In the genomic region with DNA sequence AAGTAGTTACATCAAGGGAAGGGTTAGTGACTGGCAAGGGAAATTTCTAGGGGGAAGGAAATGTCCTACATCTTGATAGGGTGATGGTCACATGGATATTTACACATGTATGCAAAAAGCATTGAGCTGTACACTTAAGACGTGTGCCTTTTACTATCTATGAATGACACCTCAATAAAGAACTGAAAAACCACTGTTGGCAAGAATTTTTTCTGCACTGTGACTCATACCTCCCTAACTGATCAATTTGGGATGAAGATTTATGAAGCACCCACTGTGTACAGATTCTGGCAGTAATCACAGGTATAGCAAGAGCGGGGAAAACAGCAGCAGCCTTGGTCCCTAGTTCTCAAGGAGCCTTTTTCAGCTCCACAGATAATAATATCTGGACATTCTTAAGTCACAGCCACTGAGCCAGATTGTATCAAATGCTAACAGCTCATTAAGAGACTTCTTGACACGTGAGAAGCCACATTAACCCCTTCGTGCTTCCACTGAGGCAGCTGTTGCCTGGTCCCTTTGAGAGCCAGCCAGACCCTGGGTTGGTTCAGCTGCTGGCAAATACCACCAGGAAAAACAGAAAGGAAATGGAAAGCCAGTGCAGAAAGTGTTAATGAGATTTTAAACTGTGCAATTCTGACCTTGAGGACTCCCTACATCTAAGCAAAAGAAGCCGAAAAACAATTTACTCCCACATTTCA, we compare ENCODE assay signal across 20 cellular contexts. TPM values are rescaled to one million over a fixed set of nuclear protein-coding genes. Genes with fewer than 3 reads are reported as not detected.
"Had no signal": no experiment of that assay in that cellular context is flagged by ENCODE, and none has a peak within 500 bp of the region (broad histone marks: within the 10 kb centered on the region; RNA-seq: fewer than 3 reads in every experiment).

No MANE protein-coding gene starts in this region.

- H3K4me3 ChIP-seq: cardiac muscle cell, heart left ventricle, left ventricle myocardium inferior, mucosa of descending colon, pancreas, spleen, thoracic aorta, upper lobe of right lung had no signal

- H3K9me3 Mint-ChIP-seq: natural killer cell had no signal

- H3K27me3 ChIP-seq: cardiac muscle cell, heart left ventricle, pancreas, spleen, upper lobe of right lung had no signal

- H3K36me3 ChIP-seq: cardiac muscle cell, heart left ventricle, left ventricle myocardium inferior, pancreas, spleen, thoracic aorta, upper lobe of right lung had no signal

- ATAC-seq: heart left ventricle; natural killer cell; pancreas; sciatic nerve; stimulated activated naive B cell treated with anti-CD40 and anti-IgM and Interleukin-4, amounts not matched to agents 10 μg/mL and 1 μg/mL and 100 μg/mL, for 72 hours; upper lobe of right lung had no signal

- H3K27ac Mint-ChIP-seq: activated naive CD8-positive, alpha-beta T cell; natural killer cell; stimulated activated naive B cell treated with anti-CD40 and anti-IgM and Interleukin-4, amounts not matched to agents 10 μg/mL and 1 μg/mL and 100 μg/mL, for 72 hours; T-helper 2 cell treated with Interferon-gamma antibody and Interleukin-4, amounts not matched to agents 5 μg/mL and 100 μg/mL, for 36 hours had no signal

- H3K4me3 Mint-ChIP-seq: activated naive CD8-positive, alpha-beta T cell; natural killer cell; stimulated activated naive B cell treated with anti-CD40 and anti-IgM and Interleukin-4, amounts not matched to agents 10 μg/mL and 1 μg/mL and 100 μg/mL, for 72 hours; T-helper 2 cell treated with Interferon-gamma antibody and Interleukin-4, amounts not matched to agents 5 μg/mL and 100 μg/mL, for 36 hours had no signal

- H3K9me3 ChIP-seq: mucosa of descending colon, pancreas, thoracic aorta, upper lobe of right lung had no signal

- H3K27ac ChIP-seq: cardiac muscle cell, heart left ventricle, left ventricle myocardium inferior, pancreas, spleen, thoracic aorta, upper lobe of right lung had no signal

- DNase-seq: activated CD4-positive, alpha-beta T cell treated with anti-CD3 and anti-CD28 coated beads, Interleukin-2, amount 50 U/mL, for 4 hours; activated gamma-delta T cell treated with Interleukin-2 at 50 U/mL for 16 hours; dermis blood vessel endothelial cell; effector memory CD4-positive, alpha-beta T cell; foreskin melanocyte; heart left ventricle; left ventricle myocardium inferior; mucosa of descending colon; natural killer cell; pancreas; spleen; stimulated activated CD4-positive, alpha-beta T cell treated with anti-CD3 and anti-CD28 coated beads, Interleukin-4, amount 100 ng/mL, for 4 hours; stimulated activated naive B cell treated with anti-CD40 and anti-IgM and Interleukin-4, amounts not matched to agents 10 μg/mL and 1 μg/mL and 100 μg/mL, for 72 hours; upper lobe of right lung had no signal

- H3K36me3 Mint-ChIP-seq: natural killer cell had no signal

- H3K4me1 Mint-ChIP-seq: stimulated activated naive B cell treated with anti-CD40 and anti-IgM and Interleukin-4, amounts not matched to agents 10 μg/mL and 1 μg/mL and 100 μg/mL, for 72 hours had no signal

- H3K4me1 ChIP-seq: pancreas, spleen had no signal

RNA-seq across cellular contexts. Expression of gene GALNT15, which starts 32.0 kb away (rescaled TPM):
- total RNA-seq: activated CD8-positive, alpha-beta memory T cell treated with anti-CD3 and anti-CD28 coated beads for 36 hours; natural killer cell had no signal
